7 cellular contexts compared by ENCODE assay signal in the genomic region with DNA sequence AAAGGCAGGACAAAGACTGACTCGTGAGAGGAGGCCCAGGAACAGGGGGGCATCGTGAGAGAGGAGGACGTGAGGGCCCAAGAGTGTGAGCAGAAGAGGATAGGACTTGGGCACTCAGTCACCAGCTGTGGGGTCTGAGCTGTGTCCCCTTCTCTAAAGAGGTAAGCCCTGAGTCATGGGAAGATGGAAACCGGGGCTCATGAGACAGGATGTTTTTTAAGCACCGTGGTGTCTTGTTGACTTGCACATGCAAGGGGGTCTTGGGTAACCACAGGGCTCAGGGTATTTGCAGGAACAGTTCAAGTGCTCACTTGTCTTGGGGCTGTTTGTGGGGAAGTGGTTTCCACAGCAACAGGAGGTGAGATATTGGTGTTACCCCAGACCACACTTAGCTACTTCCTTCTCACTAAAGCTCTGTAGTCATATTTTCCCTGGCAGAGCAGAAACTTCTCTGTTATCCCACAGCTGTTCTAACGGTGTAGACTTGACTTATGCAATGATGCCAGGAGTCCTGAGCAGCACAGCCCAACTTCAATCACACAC. TPM values are rescaled to one million over a fixed set of nuclear protein-coding genes. Genes with fewer than 3 reads are reported as not detected.
DNase-seq lines count a peak whose midpoint lies in the region; ATAC-seq lines count a peak whose summit lies in the region.
"Not testable (repeated sequence)": the region's sequence is repeated elsewhere in the genome, so short reads cannot be mapped to it uniquely, and the experiment has no call there.

No MANE protein-coding gene starts in this region.

- ATAC-seq in GM18519 (IDR thresholded peaks at IDR 0.05; ENCODE audit: low FRiP score, unreplicated experiment), result peak; percentile 40
- ATAC-seq in GM21737 (IDR thresholded peaks at IDR 0.05; ENCODE audit: unreplicated experiment), result peak; percentile 40
- ATAC-seq in HG03442 (IDR thresholded peaks at IDR 0.05; ENCODE audit: unreplicated experiment), result peak; percentile 58

- not testable (repeated sequence) for H3K27me3 ChIP-seq in skeletal muscle tissue (ENCODE audit: control insufficient read depth in 3 of 3, insufficient read depth in 3 of 3, low read length in 3 of 3)

- not testable (repeated sequence) for H3K4me1 ChIP-seq in skeletal muscle tissue (ENCODE audit: control insufficient read depth in 3 of 3, insufficient read depth in 3 of 3, low read length in 3 of 3)

- H3K9ac ChIP-seq in skeletal muscle tissue (ENCODE audit: low read depth in 1 of 3, low read length in 3 of 3), result not testable (repeated sequence)

- peak overlapping the region; percentile 36 for H3K27ac ChIP-seq in skeletal muscle tissue (ENCODE audit: low read depth, low read length)

- not testable (repeated sequence) for H3K4me3 ChIP-seq in skeletal muscle tissue (ENCODE audit: low read length in 3 of 3)

- H3K9me3 ChIP-seq in skeletal muscle tissue (ENCODE audit: control insufficient read depth in 3 of 3, low read length in 3 of 3), result not testable (repeated sequence)

- peak; percentile 64 for DNase-seq in OCI-M1 (lab: John Stamatoyannopoulos, UW)
- peak; percentile 76 for DNase-seq in activated CD8-positive, alpha-beta memory T cell treated with anti-CD3 and anti-CD28 coated beads, Interleukin-2, amount 50 U/mL, for 48 hours
- peak; percentile 29 for DNase-seq in germinal center (ENCODE audit: low spot score)

- H3K36me3 ChIP-seq in skeletal muscle tissue (ENCODE audit: control insufficient read depth in 3 of 3, insufficient read depth in 3 of 3, low read length in 3 of 3), result not testable (repeated sequence)

RNA-seq across cellular contexts. Expression of a gene that starts 7.4 kb away (rescaled TPM):
- total RNA-seq in skeletal muscle tissue, result 7.3 TPM

RNA-seq across cellular contexts. Expression of a gene that starts 18.5 kb away (rescaled TPM):
- not detected for total RNA-seq in skeletal muscle tissue

RNA-seq across cellular contexts. Expression of a gene that starts 21.1 kb away (rescaled TPM):
- total RNA-seq in skeletal muscle tissue, result 1.6 TPM
